Comparison of ENCODE assay signal across 8 cellular contexts in genomic region chr16:68844211-68844564, GRCh38. TPM values are rescaled to one million over a fixed set of nuclear protein-coding genes. Genes with fewer than 3 reads are reported as not detected.
DNase-seq lines count a peak whose midpoint lies in the region; ATAC-seq and TF ChIP-seq lines count a peak whose summit lies in the region.

No MANE protein-coding gene starts in this region.

- H3K27me3 ChIP-seq in SJSA1 (replicated peaks), result no peaks in the 10 kb centered on the region

- ATAC-seq in GM19455 (IDR thresholded peaks at IDR 0.05; ENCODE audit: unreplicated experiment) (peak; percentile 8), HG03159 (IDR thresholded peaks at IDR 0.05; ENCODE audit: unreplicated experiment) (no peak)

- H3K4me3 ChIP-seq in SJSA1, result peak overlapping the region; percentile 81
- H3K4me3 ChIP-seq in fibroblast of the aortic adventitia (ENCODE audit: low read depth, low read length), result peak overlapping the region; percentile 90
- peak overlapping the region; percentile 85 for H3K4me3 ChIP-seq in skeletal muscle cell (ENCODE audit: low read depth, low read length)

- H3K27ac ChIP-seq in SJSA1, result peak overlapping the region; percentile 88

- TF ChIP-seq CTCF in fibroblast of the aortic adventitia (IDR thresholded peaks at IDR 0.05; ENCODE audit: insufficient read depth, low read length), result no peak

- no peaks in the 10 kb centered on the region for H3K9me3 ChIP-seq in SJSA1 (replicated peaks)

- H3K4me1 ChIP-seq in SJSA1 (replicated peaks), result peaks cover 10% of the 10 kb centered on the region

- DNase-seq in SJSA1 (ENCODE audit: low read depth in 1 of 2, low spot score in 2 of 2), result no peak
- DNase-seq in fibroblast of the aortic adventitia (ENCODE audit: low read depth), result no peak
- no peak for DNase-seq in skeletal muscle cell (ENCODE audit: low read depth)
- no peak for DNase-seq in NCI-H1694 treated with DMSO at 0.1 percent for 48 hours (lab: John Stamatoyannopoulos, UW)
- no peak for DNase-seq in NOMO-1 treated with dmso at 0.1 percent for 144 hours (lab: John Stamatoyannopoulos, UW; ENCODE audit: unreplicated experiment)
- DNase-seq in DMS 273 treated with DMSO at 0.1 percent for 48 hours (lab: John Stamatoyannopoulos, UW), result no peak

- peaks cover 4% of the 10 kb centered on the region; the same call in 1 of the 2 replicates for H3K36me3 ChIP-seq in SJSA1

RNA-seq across cellular contexts. Expression of gene TANGO6, which starts 0.9 kb away (rescaled TPM):
- 17.1 and 18.1 TPM in 2 replicates for total RNA-seq in SJSA1 (2014; rRNA removed; shearing (Covaris generic))
- total RNA-seq in fibroblast of the aortic adventitia (ENCODE audit: low replicate concordance), result 15.5 and 22.4 TPM in 2 replicates
